In genomic region chr7:28682136-28682535, GRCh38 we compare ENCODE assay signal across 27 cellular contexts.
"Had no signal": no experiment of that assay in that cellular context is flagged by ENCODE, and none has a peak within 500 bp of the region (broad histone marks: within the 10 kb centered on the region; RNA-seq: fewer than 3 reads in every experiment).

No MANE protein-coding gene starts in this region.

- H3K27ac ChIP-seq: left ventricle myocardium inferior, pancreas, prostate gland, skin epidermis, suprapubic skin, thoracic aorta, tibial artery, upper lobe of right lung had no signal

- H3K4me3 ChIP-seq: left ventricle myocardium inferior, lung, pancreas, prostate gland, skin epidermis, suprapubic skin, thoracic aorta, tibial artery, upper lobe of right lung had no signal

- H3K27me3 ChIP-seq: pancreas, suprapubic skin, tibial artery, upper lobe of right lung had no signal

- H3K36me3 Mint-ChIP-seq: mesothelial cell of epicardium; naive B cell; natural killer cell; stimulated activated effector memory CD8-positive, alpha-beta T cell treated with anti-CD3 and anti-CD28 coated beads, Interleukin-12 subunit alpha, Interleukin-12 subunit beta, amount 100 ng/mL, for 72 hours had no signal

- H3K36me3 ChIP-seq: left ventricle myocardium inferior, pancreas, prostate gland, suprapubic skin, thoracic aorta, tibial artery, upper lobe of right lung had no signal

- H3K27ac Mint-ChIP-seq: mesothelial cell of epicardium; naive B cell; natural killer cell; stimulated activated effector memory CD8-positive, alpha-beta T cell treated with anti-CD3 and anti-CD28 coated beads, Interleukin-12 subunit alpha, Interleukin-12 subunit beta, amount 100 ng/mL, for 72 hours; stimulated activated naive CD8-positive, alpha-beta T cell treated with anti-CD3 and anti-CD28 coated beads, Interleukin-15, Interleukin-2, amounts not matched to agents 100 ng/mL and 50 ng/mL, for 24 hours had no signal

- H3K4me1 ChIP-seq: prostate gland had no signal

- ATAC-seq: left colon; natural killer cell; pancreas; right cardiac atrium; sciatic nerve; stimulated activated effector memory CD8-positive, alpha-beta T cell treated with anti-CD3 and anti-CD28 coated beads, Interleukin-12 subunit alpha, Interleukin-12 subunit beta, amount 100 ng/mL, for 72 hours; upper lobe of right lung had no signal

- H3K4me1 Mint-ChIP-seq: natural killer cell; stimulated activated effector memory CD8-positive, alpha-beta T cell treated with anti-CD3 and anti-CD28 coated beads, Interleukin-12 subunit alpha, Interleukin-12 subunit beta, amount 100 ng/mL, for 72 hours had no signal

- H3K4me3 Mint-ChIP-seq: mesothelial cell of epicardium; naive B cell; natural killer cell; stimulated activated effector memory CD8-positive, alpha-beta T cell treated with anti-CD3 and anti-CD28 coated beads, Interleukin-12 subunit alpha, Interleukin-12 subunit beta, amount 100 ng/mL, for 72 hours; stimulated activated naive CD8-positive, alpha-beta T cell treated with anti-CD3 and anti-CD28 coated beads, Interleukin-15, Interleukin-2, amounts not matched to agents 100 ng/mL and 50 ng/mL, for 24 hours had no signal

- H3K9me3 ChIP-seq: left ventricle myocardium inferior, pancreas, prostate gland, suprapubic skin, thoracic aorta, tibial artery, upper lobe of right lung had no signal

- DNase-seq: hippocampal formation; kidney glomerular epithelial cell; left colon; mesendoderm; naive B cell; natural killer cell; nucleus accumbens; pancreas; posterior cingulate gyrus; retina; stimulated activated CD4-positive, alpha-beta T cell treated with anti-CD3 and anti-CD28 coated beads, Interleukin-4, amount 100 ng/mL, for 24 hours; stimulated activated naive CD4-positive, alpha-beta T cell; tibial artery; trophoblast cell; upper lobe of right lung had no signal

- H3K9me3 Mint-ChIP-seq: mesothelial cell of epicardium; naive B cell; natural killer cell; neural crest cell; stimulated activated effector memory CD8-positive, alpha-beta T cell treated with anti-CD3 and anti-CD28 coated beads, Interleukin-12 subunit alpha, Interleukin-12 subunit beta, amount 100 ng/mL, for 72 hours; stimulated activated naive CD8-positive, alpha-beta T cell treated with anti-CD3 and anti-CD28 coated beads, Interleukin-15, Interleukin-2, amounts not matched to agents 100 ng/mL and 50 ng/mL, for 24 hours had no signal
